ENCODE assay signal across 35 cellular contexts in genomic region chr5:15604986-15605385, GRCh38.
A peak's percentile ranks its signal among the peaks of the same experiment; 100 is the strongest.
DNase-seq lines count a peak whose midpoint lies in the region; ATAC-seq and TF ChIP-seq lines count a peak whose summit lies in the region.
"Had no signal": no experiment of that assay in that cellular context is flagged by ENCODE, and none has a peak within 500 bp of the region (broad histone marks: within the 10 kb centered on the region; RNA-seq: fewer than 3 reads in every experiment).

No MANE protein-coding gene starts in this region.

- no peak overlapping the region for H3K14ac ChIP-seq in trophoblast cell (ENCODE audit: low read length)

- no peak overlapping the region for H3K18ac ChIP-seq in trophoblast cell (ENCODE audit: low read length)

- DNase-seq in AG09319 (ENCODE audit: extremely low read depth, low read depth) (peak; percentile 43), LHCN-M2 (ENCODE audit: low read depth) (peak; percentile 67), choroid plexus epithelial cell (ENCODE audit: low read depth) (peak; percentile 92), myocyte (ENCODE audit: low read depth) (peak; percentile 90), middle frontal gyrus (ENCODE audit: extremely low spot score, low spot score) (no peak), trophoblast cell (no peak), CD14-positive monocyte (ENCODE audit: low spot score) (no peak)
- DNase-seq: activated CD4-positive, alpha-beta memory T cell treated with anti-CD3 and anti-CD28 coated beads for 36 hours; activated CD4-positive, CD25-positive, alpha-beta regulatory T cell treated with anti-CD3 and anti-CD28 coated beads, Interleukin-2, amount 50 U/mL, for 72 hours; activated CD8-positive, alpha-beta memory T cell treated with anti-CD3 and anti-CD28 coated beads, Interleukin-2, amount 50 U/mL, for 4 hours; activated naive CD4-positive, alpha-beta T cell treated with anti-CD3 and anti-CD28 coated beads, Interleukin-2, amount 10 ng/mL, durations not matched to agents 7 days and 5 days; amniotic stem cell; CD8-positive, alpha-beta T cell; effector CD8-positive, alpha-beta T cell; foreskin keratinocyte; heart left ventricle; kidney; naive B cell; NCI-H1092; NCI-H1694 treated with DMSO at 0.1 percent for 48 hours; NCI-H446 treated with DMSO at 0.1 percent for 48 hours; NCI-H774; occipital lobe; Peyer's patch; SHP77; T-helper 2 cell; upper lobe of left lung had no signal

- H3K4me3 Mint-ChIP-seq in CD14-positive monocyte: no peak overlapping the region
- H3K4me3 Mint-ChIP-seq: activated CD4-positive, alpha-beta memory T cell treated with anti-CD3 and anti-CD28 coated beads for 36 hours; activated naive CD4-positive, alpha-beta T cell treated with anti-CD3 and anti-CD28 coated beads, Interleukin-2, amount 10 ng/mL, durations not matched to agents 7 days and 5 days; B cell; CD8-positive, alpha-beta T cell; naive B cell; stimulated activated effector memory CD8-positive, alpha-beta T cell treated with anti-CD3 and anti-CD28 coated beads, Interleukin-12 subunit alpha, Interleukin-12 subunit beta, amount 100 ng/mL, for 72 hours had no signal

- H3K4ac ChIP-seq in trophoblast cell (ENCODE audit: low read depth, low read length): no peak overlapping the region

- H3K9me3 ChIP-seq in trophoblast cell (ENCODE audit: insufficient read depth, low read depth, low read length): no peaks in the 10 kb centered on the region
- H3K9me3 ChIP-seq: HAP-1, heart left ventricle, Peyer's patch, upper lobe of left lung had no signal

- no peak overlapping the region for H3K4me2 ChIP-seq in trophoblast cell (ENCODE audit: low read length)

- no peak overlapping the region for H2AK5ac ChIP-seq in trophoblast cell (ENCODE audit: low read length)

- peaks cover 0 to 14% (median 4%) of the 10 kb centered on the region in 7 donors for H3K9me3 Mint-ChIP-seq in CD14-positive monocyte
- H3K9me3 Mint-ChIP-seq: activated naive CD4-positive, alpha-beta T cell treated with anti-CD3 and anti-CD28 coated beads, Interleukin-2, amount 10 ng/mL, durations not matched to agents 7 days and 5 days; CD8-positive, alpha-beta T cell had no signal

- H3K27ac Mint-ChIP-seq in CD14-positive monocyte: no peak overlapping the region
- H3K27ac Mint-ChIP-seq: activated CD4-positive, alpha-beta memory T cell treated with anti-CD3 and anti-CD28 coated beads for 36 hours; activated naive CD4-positive, alpha-beta T cell treated with anti-CD3 and anti-CD28 coated beads, Interleukin-2, amount 10 ng/mL, durations not matched to agents 7 days and 5 days; B cell; CD8-positive, alpha-beta T cell; stimulated activated effector memory CD8-positive, alpha-beta T cell treated with anti-CD3 and anti-CD28 coated beads, Interleukin-12 subunit alpha, Interleukin-12 subunit beta, amount 100 ng/mL, for 72 hours had no signal

- no peak overlapping the region for H4K8ac ChIP-seq in trophoblast cell (ENCODE audit: low read depth, low read length)

- no peak overlapping the region for H3K9ac ChIP-seq in trophoblast cell (ENCODE audit: low read length)

- no peak overlapping the region for H4K91ac ChIP-seq in trophoblast cell (ENCODE audit: low read depth, low read length)

- no CpG with 5 or more reads among the region's 2 CpGs for WGBS in trophoblast cell (ENCODE audit: extremely low coverage, insufficient coverage, insufficient read length)

- H2BK5ac ChIP-seq in trophoblast cell (ENCODE audit: low read depth, low read length, poor library complexity): no peak overlapping the region

- H3K27me3 ChIP-seq in trophoblast cell (ENCODE audit: insufficient read depth, low read length): no peaks in the 10 kb centered on the region
- H3K27me3 ChIP-seq: cardiac muscle cell, foreskin keratinocyte, heart left ventricle, Peyer's patch, upper lobe of left lung had no signal

- no peaks in the 10 kb centered on the region for H3K79me2 ChIP-seq in trophoblast cell (ENCODE audit: control insufficient read depth, insufficient read depth, low read length, poor library complexity)

- H3K27ac ChIP-seq in trophoblast cell (ENCODE audit: low read depth, low read length): no peak overlapping the region
- H3K27ac ChIP-seq: cardiac muscle cell, coronary artery, epithelial cell of prostate, foreskin keratinocyte, heart left ventricle, Peyer's patch, upper lobe of left lung had no signal

- H2BK12ac ChIP-seq in trophoblast cell (ENCODE audit: low read length): no peak overlapping the region

- no peaks in the 10 kb centered on the region for H3K4me1 ChIP-seq in trophoblast cell (ENCODE audit: control insufficient read depth in 1 of 2, insufficient read depth in 2 of 2, low read length in 2 of 2)
- H3K4me1 ChIP-seq: foreskin keratinocyte, Peyer's patch, upper lobe of left lung had no signal

- H2AFZ ChIP-seq in trophoblast cell (ENCODE audit: insufficient read depth, low read length, poor library complexity): no peak overlapping the region

- no peaks in the 10 kb centered on the region for H3K79me1 ChIP-seq in trophoblast cell (ENCODE audit: low read length)

- H3K23ac ChIP-seq in trophoblast cell (ENCODE audit: low read length): no peak overlapping the region

- H3K36me3 Mint-ChIP-seq in CD14-positive monocyte: no peaks in the 10 kb centered on the region
- H3K36me3 Mint-ChIP-seq: activated CD4-positive, alpha-beta memory T cell treated with anti-CD3 and anti-CD28 coated beads for 36 hours; activated naive CD4-positive, alpha-beta T cell treated with anti-CD3 and anti-CD28 coated beads, Interleukin-2, amount 10 ng/mL, durations not matched to agents 7 days and 5 days; CD8-positive, alpha-beta T cell; naive B cell; stimulated activated effector memory CD8-positive, alpha-beta T cell treated with anti-CD3 and anti-CD28 coated beads, Interleukin-12 subunit alpha, Interleukin-12 subunit beta, amount 100 ng/mL, for 72 hours had no signal

- H2BK120ac ChIP-seq in trophoblast cell (ENCODE audit: insufficient read depth, low read length, poor library complexity): no peak overlapping the region

- no peak overlapping the region for H4K12ac ChIP-seq in trophoblast cell (ENCODE audit: low read depth, low read length)

- peaks cover 0 to 1% (median 0%) of the 10 kb centered on the region in 3 donors for H3K27me3 Mint-ChIP-seq in CD14-positive monocyte (ENCODE audit: low read depth in 3 of 3)
- H3K27me3 Mint-ChIP-seq: activated CD4-positive, alpha-beta memory T cell treated with anti-CD3 and anti-CD28 coated beads for 36 hours; activated naive CD4-positive, alpha-beta T cell treated with anti-CD3 and anti-CD28 coated beads, Interleukin-2, amount 10 ng/mL, durations not matched to agents 7 days and 5 days; B cell; naive B cell had no signal

- no peaks in the 10 kb centered on the region for H3K4me1 Mint-ChIP-seq in CD14-positive monocyte
- H3K4me1 Mint-ChIP-seq: activated naive CD4-positive, alpha-beta T cell treated with anti-CD3 and anti-CD28 coated beads, Interleukin-2, amount 10 ng/mL, durations not matched to agents 7 days and 5 days; B cell; naive B cell; stimulated activated effector memory CD8-positive, alpha-beta T cell treated with anti-CD3 and anti-CD28 coated beads, Interleukin-12 subunit alpha, Interleukin-12 subunit beta, amount 100 ng/mL, for 72 hours had no signal

- intact Hi-C loops in CD14-positive monocyte (cut with micrococcal nuclease): no loop called here

- no peaks in the 10 kb centered on the region for H3K36me3 ChIP-seq in trophoblast cell (ENCODE audit: control insufficient read depth in 1 of 2, insufficient read depth in 2 of 2, low read length in 2 of 2)
- H3K36me3 ChIP-seq: cardiac muscle cell, HAP-1, Peyer's patch, upper lobe of left lung had no signal

- no peak for ATAC-seq in HG02610 (IDR thresholded peaks at IDR 0.05; ENCODE audit: unreplicated experiment)
- ATAC-seq: CD8-positive, alpha-beta T cell; foreskin keratinocyte; GM12878; heart left ventricle; stimulated activated effector memory CD8-positive, alpha-beta T cell treated with anti-CD3 and anti-CD28 coated beads, Interleukin-12 subunit alpha, Interleukin-12 subunit beta, amount 100 ng/mL, for 72 hours had no signal

- TF ChIP-seq CTCF in AG09319 (IDR thresholded peaks at IDR 0.05; ENCODE audit: low read depth, low read length): no peak
- TF ChIP-seq CTCF in choroid plexus epithelial cell (conservative IDR thresholded peaks at IDR 0.05; ENCODE audit: low read depth, low read length): no peak
- no peak for TF ChIP-seq CTCF in CD14-positive monocyte (IDR thresholded peaks at IDR 0.05)

- H3K4me3 ChIP-seq in choroid plexus epithelial cell (ENCODE audit: low read depth, low read length) (no peak overlapping the region), trophoblast cell (ENCODE audit: low read depth, low read length) (no peak overlapping the region)
- H3K4me3 ChIP-seq: cardiac muscle cell, coronary artery, GM12878, HAP-1, heart left ventricle, Peyer's patch, upper lobe of left lung had no signal

Comparison
In these comparisons a context has a peak if more than half of its experiments do, and no peak if none do; other contexts are left out.
1. DNase-seq: peak in AG09319 (single experiment), LHCN-M2 (single experiment), choroid plexus epithelial cell (single experiment) and myocyte (single experiment); none in middle frontal gyrus (single experiment), trophoblast cell (0 of 2) and CD14-positive monocyte (single experiment).